ENCODE assay signal across 8 cellular contexts in genomic region chr22:46069518-46070214, GRCh38.
DNase-seq lines count a peak whose midpoint lies in the region; ATAC-seq and TF ChIP-seq lines count a peak whose summit lies in the region.

No MANE protein-coding gene starts in this region.

- TF ChIP-seq POLR2A in GM19099 (IDR thresholded peaks at IDR 0.05; ENCODE audit: extremely low read depth, insufficient read length, low read depth): peak; percentile 9

- H3K36me3 ChIP-seq in neural progenitor cell: no peaks in the 10 kb centered on the region

- H3K79me2 ChIP-seq in neural progenitor cell (ENCODE audit: low read depth): no peaks in the 10 kb centered on the region

- peak; percentile 25 for ATAC-seq in foreskin keratinocyte
- ATAC-seq in HG02970 (IDR thresholded peaks at IDR 0.05; ENCODE audit: low FRiP score, unreplicated experiment): no peak
- ATAC-seq in HG02571 (IDR thresholded peaks at IDR 0.05; ENCODE audit: unreplicated experiment): no peak

- H3K27me3 Mint-ChIP-seq in neural progenitor cell (ENCODE audit: insufficient read depth, low read depth): peaks cover 61% of the 10 kb centered on the region

- CTCF ChIA-PET in AG04450 (lab: Charles Lee): interaction anchor here (1.1 to 3.4 kb wide), 4 partner anchors 33 to 75 kb away, joined by 3 to 27 read pairs (median 4); no protein-coding TSS in a partner anchor

- H3K9me3 Mint-ChIP-seq in neural progenitor cell: no peaks in the 10 kb centered on the region

- DNase-seq in AG04450 (ENCODE audit: low read depth, low spot score) (peak; percentile 54), NCI-H446 treated with DMSO at 0.1 percent for 48 hours (lab: John Stamatoyannopoulos, UW) (peak; percentile 97), foreskin keratinocyte (peak; percentile 89 to 94), neural progenitor cell (ENCODE audit: low spot score) (no peak)
- peak; percentile 38 for DNase-seq in activated T-cell treated with anti-CD3 and anti-CD28 coated beads, Interleukin-2, amount 50 U/mL, for 1 hour

- H3K4me1 Mint-ChIP-seq in neural progenitor cell: peaks cover 5% of the 10 kb centered on the region

- H3K36me3 Mint-ChIP-seq in neural progenitor cell: no peaks in the 10 kb centered on the region

- peak overlapping the region; percentile 69 for H3K4me3 ChIP-seq in AG04450 (ENCODE audit: low read depth, low read length)
- H3K4me3 ChIP-seq in neural progenitor cell: peak overlapping the region; percentile 64

- H3K9ac ChIP-seq in neural progenitor cell: no peak overlapping the region

- peaks cover 25% of the 10 kb centered on the region for H3F3A ChIP-seq in neural progenitor cell (ENCODE audit: low read depth)

- TF ChIP-seq CTCF in AG04450 (IDR thresholded peaks at IDR 0.05; ENCODE audit: low read depth, low read length) (no peak), foreskin keratinocyte (conservative IDR thresholded peaks at IDR 0.05) (no peak), neural progenitor cell (IDR thresholded peaks at IDR 0.05) (no peak)

- peaks cover 38% of the 10 kb centered on the region for H4K20me1 ChIP-seq in neural progenitor cell (ENCODE audit: low read depth)

- peaks cover 16% of the 10 kb centered on the region for H3K4me1 ChIP-seq in foreskin keratinocyte
- peaks cover 5% of the 10 kb centered on the region for H3K4me1 ChIP-seq in neural progenitor cell

- peak overlapping the region; percentile 94 for H3K27ac ChIP-seq in AG04450 (ENCODE audit: low read depth, low read length)
- peak overlapping the region; percentile 98 for H3K27ac ChIP-seq in foreskin keratinocyte
- H3K27ac ChIP-seq in neural progenitor cell: no peak overlapping the region

- no peak overlapping the region for H3K27ac Mint-ChIP-seq in neural progenitor cell

- H3K9me3 ChIP-seq in AG04450 (ENCODE audit: control insufficient read depth, insufficient read depth, low read length): no peaks in the 10 kb centered on the region; the same call in 1 of the 2 replicates
- H3K9me3 ChIP-seq in neural progenitor cell (ENCODE audit: low read depth): no peaks in the 10 kb centered on the region

- H2AFZ ChIP-seq in neural progenitor cell (replicated peaks): no peak overlapping the region

- no peaks in the 10 kb centered on the region for H3K27me3 ChIP-seq in AG04450 (ENCODE audit: control insufficient read depth, insufficient read depth, low read length)
- no peaks in the 10 kb centered on the region for H3K27me3 ChIP-seq in foreskin keratinocyte
- H3K27me3 ChIP-seq in neural progenitor cell: peaks cover 98% of the 10 kb centered on the region

- POLR2A ChIA-PET in AG04450 (lab: Yijun Ruan, JAX): interaction anchor here (0.7 to 2.3 kb wide), 8 partner anchors 12 to 63 kb away, joined by 3 to 10 read pairs (median 6); no protein-coding TSS in a partner anchor

- peak overlapping the region; percentile 81 for H3K4me3 Mint-ChIP-seq in neural progenitor cell

- peak overlapping the region; percentile 95 for H3K4me2 ChIP-seq in neural progenitor cell
